Comparison of ENCODE assay signal across 15 cellular contexts in genomic region chr14:63745272-63745671, GRCh38.
"Had no signal": no experiment of that assay in that cellular context is flagged by ENCODE, and none has a peak within 500 bp of the region (broad histone marks: within the 10 kb centered on the region; RNA-seq: fewer than 3 reads in every experiment).

No MANE protein-coding gene starts in this region.

- H3K9me3 Mint-ChIP-seq: activated naive CD4-positive, alpha-beta T cell treated with anti-CD3 and anti-CD28 coated beads for 36 hours; activated T-cell treated with anti-CD3 and anti-CD28 coated beads, Interleukin-2, amount 50 U/mL, for 72 hours; T-helper 1 cell treated with Interleukin-12 subunit alpha and Interleukin-12 subunit beta and Interleukin-4 antibody, amounts not matched to agents 30 μg/mL and 1 μg/mL, for 36 hours had no signal

- H3K27me3 ChIP-seq: heart left ventricle, right lobe of liver, upper lobe of left lung had no signal

- DNase-seq: activated CD4-positive, alpha-beta T cell treated with anti-CD3 and anti-CD28 coated beads, Interleukin-2, amount 50 U/mL, for 48 hours; activated CD4-positive, CD25-positive, alpha-beta regulatory T cell; activated effector memory CD4-positive, alpha-beta T cell treated with Interleukin-2 at 50 U/mL for 16 hours; activated T-cell treated with anti-CD3 and anti-CD28 coated beads, Interleukin-2, amount 50 U/mL, for 72 hours; left ventricle myocardium superior; right lobe of liver; stimulated activated CD4-positive, alpha-beta T cell treated with anti-CD3 and anti-CD28 coated beads, Interleukin-2, amount 100 ng/mL, for 24 hours; stimulated activated naive CD4-positive, alpha-beta T cell had no signal

- H3K27ac Mint-ChIP-seq: activated naive CD4-positive, alpha-beta T cell treated with anti-CD3 and anti-CD28 coated beads for 36 hours; activated T-cell treated with anti-CD3 and anti-CD28 coated beads, Interleukin-2, amount 50 U/mL, for 72 hours had no signal

- H3K27ac ChIP-seq: heart left ventricle, right lobe of liver, thoracic aorta, upper lobe of left lung had no signal

- H3K4me3 ChIP-seq: heart left ventricle, right lobe of liver, skin epidermis, thoracic aorta, upper lobe of left lung had no signal

- H3K4me1 ChIP-seq: right lobe of liver, upper lobe of left lung had no signal

- H3K36me3 ChIP-seq: heart left ventricle, right lobe of liver, thoracic aorta, upper lobe of left lung had no signal

- H3K9me3 ChIP-seq: heart left ventricle, right lobe of liver, thoracic aorta, upper lobe of left lung had no signal

- H3K4me3 Mint-ChIP-seq: activated naive CD4-positive, alpha-beta T cell treated with anti-CD3 and anti-CD28 coated beads for 36 hours; activated T-cell treated with anti-CD3 and anti-CD28 coated beads, Interleukin-2, amount 50 U/mL, for 72 hours had no signal

- ATAC-seq: heart left ventricle, left ventricle myocardium superior had no signal

- FAIRE-seq: islet of Langerhans had no signal
